ENCODE assay signal across 8 cellular contexts in genomic region chr14:50395448-50395847, GRCh38. TPM values are rescaled to one million over a fixed set of nuclear protein-coding genes. Genes with fewer than 3 reads are reported as not detected.
A peak's percentile ranks its signal among the peaks of the same experiment; 100 is the strongest.
DNase-seq lines count a peak whose midpoint lies in the region; ATAC-seq and TF ChIP-seq lines count a peak whose summit lies in the region.

No MANE protein-coding gene starts in this region.

- peak overlapping the region; percentile 83 for H3K4me3 Mint-ChIP-seq in activated naive CD4-positive, alpha-beta T cell treated with anti-CD3 and anti-CD28 coated beads for 36 hours

- CTCF ChIA-PET in activated naive CD4-positive, alpha-beta T cell treated with anti-CD3 and anti-CD28 coated beads for 36 hours (lab: Charles Lee) = interaction anchor here (0.6 to 1.3 kb wide), 3 partner anchors 75 to 136 kb away, joined by 4 to 6 read pairs (median 5); no protein-coding TSS in a partner anchor

- H3K4me3 ChIP-seq in astrocyte of the spinal cord (ENCODE audit: low read depth, low read length) (peak overlapping the region; percentile 68), lower lobe of right lung (peak overlapping the region; percentile 86), upper lobe of left lung (peak overlapping the region in 3 of 4 donors; percentile 67 to 88 (median 72))

- no peak overlapping the region for H3K27ac Mint-ChIP-seq in activated naive CD4-positive, alpha-beta T cell treated with anti-CD3 and anti-CD28 coated beads for 36 hours

- H3K27me3 Mint-ChIP-seq in activated naive CD4-positive, alpha-beta T cell treated with anti-CD3 and anti-CD28 coated beads for 36 hours (ENCODE audit: low read depth) = peaks cover 2% of the 10 kb centered on the region

- H3K27me3 ChIP-seq in lower lobe of right lung (ENCODE audit: low read depth) (no peaks in the 10 kb centered on the region), upper lobe of left lung (no peaks in the 10 kb centered on the region)

- in situ Hi-C loops in astrocyte of the spinal cord (cut with HindIII; ENCODE audit: low sequenced_read_pairs) = no loop called here

- no peak for TF ChIP-seq POLR2A in upper lobe of left lung (IDR thresholded peaks at IDR 0.05)

- TF ChIP-seq EP300 in upper lobe of left lung (IDR thresholded peaks at IDR 0.05) = no peak

- ATAC-seq in lower lobe of right lung = no peak
- ATAC-seq in upper lobe of left lung (ENCODE audit: low FRiP score in 2 of 2) = no peak
- ATAC-seq in GM21825 (IDR thresholded peaks at IDR 0.05; ENCODE audit: unreplicated experiment) = no peak
- no peak for ATAC-seq in GM21390 (IDR thresholded peaks at IDR 0.05; ENCODE audit: unreplicated experiment)

- H3K36me3 ChIP-seq in lower lobe of right lung (no peaks in the 10 kb centered on the region), upper lobe of left lung (no peaks in the 10 kb centered on the region)

- intact Hi-C loops in activated naive CD4-positive, alpha-beta T cell treated with anti-CD3 and anti-CD28 coated beads for 36 hours (cut with micrococcal nuclease) = loop anchor here (5.0 kb wide), 2 partner anchors 533 to 628 kb away; partner anchors contain the start of gene KLHDC2
- intact Hi-C loops in lower lobe of right lung (cut with DNase I) = no loop called here

- H3K4me1 ChIP-seq in lower lobe of right lung (peaks cover 32% of the 10 kb centered on the region), upper lobe of left lung (peaks cover 15 to 16% (median 16%) of the 10 kb centered on the region in 4 donors)

- H3K9me3 ChIP-seq in lower lobe of right lung (no peaks in the 10 kb centered on the region), upper lobe of left lung (no peaks in the 10 kb centered on the region)

- H3K4me1 Mint-ChIP-seq in activated naive CD4-positive, alpha-beta T cell treated with anti-CD3 and anti-CD28 coated beads for 36 hours (ENCODE audit: low read depth) = peaks cover 13% of the 10 kb centered on the region

- H3K9me3 Mint-ChIP-seq in activated naive CD4-positive, alpha-beta T cell treated with anti-CD3 and anti-CD28 coated beads for 36 hours = no peaks in the 10 kb centered on the region

- WGBS in upper lobe of left lung, 2 donors = 76 to 80% methylated on average over 5 of the region's 5 CpGs

- DNase-seq in activated naive CD4-positive, alpha-beta T cell treated with anti-CD3 and anti-CD28 coated beads for 36 hours = no peak
- DNase-seq in activated naive CD4-positive, alpha-beta T cell treated with anti-CD3 and anti-CD28 coated beads, Interleukin-2, amount 50 U/mL, for 16 hours = no peak
- DNase-seq in astrocyte of the spinal cord (ENCODE audit: low read depth, low spot score) = no peak
- no peak for DNase-seq in lower lobe of right lung
- DNase-seq in upper lobe of left lung = peak in 1 of 2 donors; percentile 30
- no peak for DNase-seq in DMS153 (lab: John Stamatoyannopoulos, UW)

- TF ChIP-seq CTCF in astrocyte of the spinal cord (IDR thresholded peaks at IDR 0.05; ENCODE audit: low read depth, low read length) (no peak), lower lobe of right lung (IDR thresholded peaks at IDR 0.05) (no peak), upper lobe of left lung (IDR thresholded peaks at IDR 0.05) (no peak)

- H3K36me3 Mint-ChIP-seq in activated naive CD4-positive, alpha-beta T cell treated with anti-CD3 and anti-CD28 coated beads for 36 hours (ENCODE audit: low read depth) = peaks cover 2% of the 10 kb centered on the region

- peak overlapping the region; percentile 93 for H3K27ac ChIP-seq in lower lobe of right lung
- peak overlapping the region in 1 of 4 donors; percentile 88 for H3K27ac ChIP-seq in upper lobe of left lung

RNA-seq across cellular contexts. Expression of gene CDKL1, which starts 1.2 kb away (rescaled TPM):
- total RNA-seq in activated naive CD4-positive, alpha-beta T cell treated with anti-CD3 and anti-CD28 coated beads for 36 hours = 1 to 10 TPM; 1.5 to 2.0 TPM
- total RNA-seq in lower lobe of right lung (25.3 TPM), upper lobe of left lung (10 to 100 TPM; 24.6 to 44.7 (median 30.1) TPM)
